In genomic region chr4:184755278-184755677, GRCh38 we compare ENCODE assay signal across 15 cellular contexts. TPM values are rescaled to one million over a fixed set of nuclear protein-coding genes. Genes with fewer than 3 reads are reported as not detected.
DNase-seq lines count a peak whose midpoint lies in the region; ATAC-seq, FAIRE-seq and TF ChIP-seq lines count a peak whose summit lies in the region.
"Had no signal": no experiment of that assay in that cellular context is flagged by ENCODE, and none has a peak within 500 bp of the region (broad histone marks: within the 10 kb centered on the region; RNA-seq: fewer than 3 reads in every experiment).

No MANE protein-coding gene starts in this region.

- H3K4me1 Mint-ChIP-seq in naive thymus-derived CD8-positive, alpha-beta T cell = no peaks in the 10 kb centered on the region

- H3K27me3 ChIP-seq in esophagus (ENCODE audit: control insufficient read depth in 1 of 2, insufficient read depth in 2 of 2, low read length in 2 of 2) = no peaks in the 10 kb centered on the region
- no peaks in the 10 kb centered on the region for H3K27me3 ChIP-seq in keratinocyte (ENCODE audit: control insufficient read depth, extremely low read depth, insufficient read depth, low read length)
- H3K27me3 ChIP-seq in SJCRH30 = no peaks in the 10 kb centered on the region
- H3K27me3 ChIP-seq: spleen had no signal

- peak overlapping the region; percentile 8 for H3K4me2 ChIP-seq in keratinocyte (ENCODE audit: control insufficient read depth, extremely low read depth, insufficient read depth, low read depth, low read length)
- H3K4me2 ChIP-seq: A549 had no signal

- CTCF ChIA-PET in RWPE1 (lab: Yijun Ruan, JAX) = interaction anchor here (0.6 to 1.1 kb wide), 3 partner anchors 9 to 341 kb away, joined by 3 to 6 read pairs (median 6); no protein-coding TSS in a partner anchor

- ATAC-seq in naive thymus-derived CD8-positive, alpha-beta T cell = no peak
- ATAC-seq in GM21737 (IDR thresholded peaks at IDR 0.05; ENCODE audit: unreplicated experiment) = no peak
- ATAC-seq: A549, left lobe of liver had no signal

- H3K36me3 Mint-ChIP-seq in naive thymus-derived CD8-positive, alpha-beta T cell = peaks cover 0 to 24% (median 22%) of the 10 kb centered on the region in 3 donors

- H3K27me3 Mint-ChIP-seq in naive thymus-derived CD8-positive, alpha-beta T cell = peaks cover 0 to 11% (median 2%) of the 10 kb centered on the region in 5 donors
- H3K27me3 Mint-ChIP-seq: IgD-negative memory B cell had no signal

- POLR2A ChIA-PET in RWPE1 (lab: Yijun Ruan, JAX; ENCODE audit: low non-redundant PET) = no interaction called here
- POLR2A ChIA-PET in naive thymus-derived CD8-positive, alpha-beta T cell (lab: Charles Lee) = no interaction called here

- no peak overlapping the region for H3K4me3 ChIP-seq in esophagus (ENCODE audit: low read depth in 1 of 2, low read length in 2 of 2)
- no peak overlapping the region for H3K4me3 ChIP-seq in keratinocyte (ENCODE audit: control insufficient read depth in 2 of 3, extremely low read depth in 1 of 3, insufficient read depth in 2 of 3, low read depth in 1 of 3, low read length in 3 of 3)
- no peak overlapping the region for H3K4me3 ChIP-seq in SJCRH30
- H3K4me3 ChIP-seq: A549, spleen had no signal

- DNase-seq in AG08395 (ENCODE audit: low spot score) (peak; percentile 74), RWPE1 (ENCODE audit: low spot score) (peak; percentile 77), keratinocyte (ENCODE audit: low read depth, low spot score) (no peak), T-helper 2 cell (no peak), SJCRH30 (no peak)
- DNase-seq in naive thymus-derived CD8-positive, alpha-beta T cell = no peak
- DNase-seq: activated gamma-delta T cell treated with Interleukin-2 at 50 U/mL for 16 hours, NCI-H526 treated with DMSO at 0.1 percent for 48 hours, RPMI8226, spleen had no signal

- H3K27ac ChIP-seq in RWPE1 = no peak overlapping the region; the same call in 1 of the 2 replicates
- H3K27ac ChIP-seq in esophagus (ENCODE audit: low read depth in 2 of 2, low read length in 1 of 2) = peak overlapping the region; percentile 57 to 69
- H3K27ac ChIP-seq in keratinocyte (ENCODE audit: control insufficient read depth, insufficient read depth, low read length) = no peak overlapping the region
- no peak overlapping the region for H3K27ac ChIP-seq in SJCRH30
- H3K27ac ChIP-seq: spleen had no signal

- H4K20me1 ChIP-seq in keratinocyte (ENCODE audit: control insufficient read depth, extremely low read depth, insufficient read depth, low read length) = no peaks in the 10 kb centered on the region

- no peaks in the 10 kb centered on the region for H3K9me1 ChIP-seq in keratinocyte (ENCODE audit: control insufficient read depth, extremely low read depth, insufficient read depth, low read length)

- H3K4me1 ChIP-seq in esophagus (ENCODE audit: control insufficient read depth in 2 of 2, insufficient read depth in 2 of 2, low read length in 1 of 2) = no peaks in the 10 kb centered on the region
- H3K4me1 ChIP-seq in keratinocyte (ENCODE audit: control insufficient read depth, extremely low read depth, insufficient read depth, low read length) = peaks cover 11% of the 10 kb centered on the region
- peaks cover 18% of the 10 kb centered on the region for H3K4me1 ChIP-seq in SJCRH30
- H3K4me1 ChIP-seq: A549 had no signal

- H3K27ac Mint-ChIP-seq in naive thymus-derived CD8-positive, alpha-beta T cell = no peak overlapping the region
- H3K27ac Mint-ChIP-seq: IgD-negative memory B cell had no signal

- H2AFZ ChIP-seq in keratinocyte (ENCODE audit: control insufficient read depth, low read length) = no peak overlapping the region

- no peak overlapping the region for H3K9ac ChIP-seq in keratinocyte (ENCODE audit: control insufficient read depth, extremely low read depth, insufficient read depth, low read length)

- H3K9me3 ChIP-seq in esophagus (ENCODE audit: control insufficient read depth in 2 of 2, insufficient read depth in 1 of 2, low read depth in 1 of 2, low read length in 1 of 2) (no peaks in the 10 kb centered on the region), keratinocyte (ENCODE audit: control insufficient read depth, low read depth, low read length) (no peaks in the 10 kb centered on the region), SJCRH30 (replicated peaks) (no peaks in the 10 kb centered on the region)
- H3K9me3 ChIP-seq: A549, spleen had no signal

- H3K9me3 Mint-ChIP-seq in naive thymus-derived CD8-positive, alpha-beta T cell = no peaks in the 10 kb centered on the region

- no peak overlapping the region for H3K4me3 Mint-ChIP-seq in naive thymus-derived CD8-positive, alpha-beta T cell
- H3K4me3 Mint-ChIP-seq: IgD-negative memory B cell had no signal

- H3K36me3 ChIP-seq in esophagus (ENCODE audit: control insufficient read depth in 2 of 2, insufficient read depth in 2 of 2, low read length in 1 of 2) (peaks cover 0 to 2% of the 10 kb centered on the region in 2 donors), keratinocyte (ENCODE audit: control insufficient read depth in 2 of 2, extremely low read depth in 1 of 2, insufficient read depth in 2 of 2, low read length in 2 of 2) (peaks cover 8 to 10% of the 10 kb centered on the region in 2 experiments), SJCRH30 (no peaks in the 10 kb centered on the region)

- peak; percentile 87 for FAIRE-seq in keratinocyte (lab: Jason Lieb, UNC)
- FAIRE-seq: A549 had no signal

- H3K79me2 ChIP-seq in keratinocyte (ENCODE audit: control insufficient read depth, insufficient read depth, low read length) = no peaks in the 10 kb centered on the region

- 53 to 66% methylated on average over 6 of the region's 6 CpGs for WGBS in esophagus, 2 donors

- dilution Hi-C loops in keratinocyte (cut with MboI; ENCODE audit: extremely low pct_ligation_motif_present, low sequenced_read_pairs) = no loop called here

- no peak for TF ChIP-seq CTCF in RWPE1 (conservative IDR thresholded peaks at IDR 0.05; ENCODE audit: low read depth)
- no peak for TF ChIP-seq CTCF in keratinocyte (optimal IDR thresholded peaks at IDR 0.05 in 1 of 3, IDR thresholded peaks at IDR 0.05 in 1 of 3, conservative IDR thresholded peaks at IDR 0.05 in 1 of 3; ENCODE audit: extremely low read depth in 1 of 3, insufficient read depth in 2 of 3, low read length in 3 of 3)

RNA-seq across cellular contexts. Expression of gene CENPU, which starts 21.4 kb away (rescaled TPM):
- polyA plus RNA-seq in esophagus (10 to 100 TPM; 19.0 to 23.5 TPM), keratinocyte (3.3 to 12.5 TPM (median 7.9 TPM) in 3 replicates)
- polyA plus RNA-seq in keratinocyte (2011; ENCODE audit: low read depth) = 5.9 TPM
- 2.7 and 5.8 TPM in 2 replicates for polyA plus RNA-seq in keratinocyte (2011; cell fraction: cytosol; rRNA removed)
- polyA plus RNA-seq in keratinocyte (2011; cell fraction: nucleus; rRNA removed) = 3.9 and 4.7 TPM in 2 replicates
- polyA plus RNA-seq in keratinocyte (2012; ENCODE audit: low replicate concordance) = 5.3 and 8.5 TPM in 2 replicates
- 0.85 to 7.4 TPM in 2 of 3 replicates, not detected in the other for polyA minus RNA-seq in keratinocyte
- 1.2 TPM for polyA minus RNA-seq in keratinocyte (2011; cell fraction: cytosol; rRNA and poly(A)+ RNA removed)
- 2.4 and 3.4 TPM in 2 replicates for polyA minus RNA-seq in keratinocyte (2011; cell fraction: nucleus; rRNA and poly(A)+ RNA removed)
- 1 to 10 TPM; 1.7 to 2.1 TPM for total RNA-seq in naive thymus-derived CD8-positive, alpha-beta T cell
- 1 to 10 TPM in 2 of 3 donors, not detected in 1; 1.7 to 2.8 TPM for polyA plus RNA-seq in naive thymus-derived CD8-positive, alpha-beta T cell
- 52.7 and 59.4 TPM in 2 replicates for total RNA-seq in SJCRH30 (2014; rRNA removed; shearing (Covaris generic))

Comparison
In these comparisons a context has a peak if more than half of its experiments do, and no peak if none do; other contexts are left out.
1. DNase-seq: peak in AG08395 (single experiment) and RWPE1 (single experiment); none in keratinocyte (single experiment), naive thymus-derived CD8-positive, alpha-beta T cell (0 of 10), T-helper 2 cell (0 of 5) and SJCRH30 (0 of 2).
2. H3K27ac ChIP-seq: peak in esophagus (2 of 2); none in RWPE1 (single experiment), keratinocyte (single experiment) and SJCRH30 (single experiment).